In genomic region chr13:40762849-40763248, GRCh38 we compare ENCODE assay signal across 27 cellular contexts. TPM values are rescaled to one million over a fixed set of nuclear protein-coding genes. Genes with fewer than 3 reads are reported as not detected.
DNase-seq lines count a peak whose midpoint lies in the region; ATAC-seq and TF ChIP-seq lines count a peak whose summit lies in the region.
"Had no signal": no experiment of that assay in that cellular context is flagged by ENCODE, and none has a peak within 500 bp of the region (broad histone marks: within the 10 kb centered on the region; RNA-seq: fewer than 3 reads in every experiment).

No MANE protein-coding gene starts in this region.

- H3K27ac Mint-ChIP-seq in activated CD8-positive, alpha-beta T cell treated with anti-CD3 and anti-CD28 coated beads for 36 hours: peak overlapping the region; percentile 37
- H3K27ac Mint-ChIP-seq in activated CD8-positive, alpha-beta T cell treated with anti-CD3 and anti-CD28 coated beads, Interleukin-2, amount 10 ng/mL, durations not matched to agents 7 days and 5 days: no peak overlapping the region
- peak overlapping the region; percentile 26 for H3K27ac Mint-ChIP-seq in activated T-helper 1 cell treated with anti-CD3 and anti-CD28 coated beads, Interleukin-12 subunit alpha, Interleukin-12 subunit beta, Interleukin-2, Interleukin-4 antibody, amounts not matched to agents 30 ng/mL and 10 ng/mL and 1 ng/mL, durations not matched to agents 14 hours and 24 hours and 36 hours
- H3K27ac Mint-ChIP-seq in memory B cell: peak overlapping the region; percentile 76

- peaks cover 0 to 32% (median 19%) of the 10 kb centered on the region in 4 donors for H3K4me1 ChIP-seq in stomach
- H3K4me1 ChIP-seq: upper lobe of right lung had no signal

- no peak for TF ChIP-seq EP300 in stomach (IDR thresholded peaks at IDR 0.05)

- POLR2A ChIA-PET in activated CD8-positive, alpha-beta T cell treated with anti-CD3 and anti-CD28 coated beads for 36 hours (lab: Charles Lee): interaction anchor here (0.7 kb wide), 1 partner anchor 9 kb away, joined by 3 read pairs; the partner anchor contains the start of gene MRPS31
- POLR2A ChIA-PET in activated CD8-positive, alpha-beta T cell treated with anti-CD3 and anti-CD28 coated beads, Interleukin-2, amount 10 ng/mL, durations not matched to agents 7 days and 5 days (lab: Charles Lee): interaction anchor here (0.7 kb wide), 1 partner anchor 26 kb away, joined by 3 read pairs; no protein-coding TSS in a partner anchor

- peaks cover 49% of the 10 kb centered on the region for H3K4me1 Mint-ChIP-seq in activated CD8-positive, alpha-beta T cell treated with anti-CD3 and anti-CD28 coated beads for 36 hours (ENCODE audit: low read depth)
- H3K4me1 Mint-ChIP-seq in activated CD8-positive, alpha-beta T cell treated with anti-CD3 and anti-CD28 coated beads, Interleukin-2, amount 10 ng/mL, durations not matched to agents 7 days and 5 days (ENCODE audit: low read depth): peaks cover 35% of the 10 kb centered on the region
- H3K4me1 Mint-ChIP-seq in activated T-helper 1 cell treated with anti-CD3 and anti-CD28 coated beads, Interleukin-12 subunit alpha, Interleukin-12 subunit beta, Interleukin-2, Interleukin-4 antibody, amounts not matched to agents 30 ng/mL and 10 ng/mL and 1 ng/mL, durations not matched to agents 14 hours and 24 hours and 36 hours (ENCODE audit: low read depth): peaks cover 34% of the 10 kb centered on the region
- peaks cover 13% of the 10 kb centered on the region for H3K4me1 Mint-ChIP-seq in memory B cell
- H3K4me1 Mint-ChIP-seq: CD14-positive monocyte, neural crest cell had no signal

- H3K9me3 ChIP-seq in stomach: no peaks in the 10 kb centered on the region
- H3K9me3 ChIP-seq: gastroesophageal sphincter, mucosa of descending colon, right lobe of liver, upper lobe of right lung had no signal

- WGBS in stomach, 5 donors: 85 to 92% (median 91%) methylated on average over 1 of the region's 1 CpG

- intact Hi-C loops in activated CD8-positive, alpha-beta T cell treated with anti-CD3 and anti-CD28 coated beads for 36 hours (cut with micrococcal nuclease): no loop called here
- intact Hi-C loops in activated T-helper 1 cell treated with anti-CD3 and anti-CD28 coated beads, Interleukin-12 subunit alpha, Interleukin-12 subunit beta, Interleukin-2, Interleukin-4 antibody, amounts not matched to agents 30 ng/mL and 10 ng/mL and 1 ng/mL, durations not matched to agents 14 hours and 24 hours and 36 hours (cut with micrococcal nuclease): loop anchor here (5.0 kb wide), 2 partner anchors 49 to 1726 kb away; partner anchors contain the start of genes NHLRC3 and PROSER1
- intact Hi-C loops in stomach (cut with DNase I; ENCODE audit: low total_unique reads): no loop called here

- no peaks in the 10 kb centered on the region for H3K27me3 ChIP-seq in stomach
- H3K27me3 ChIP-seq: gastroesophageal sphincter, right lobe of liver, upper lobe of right lung had no signal

- H3K27me3 Mint-ChIP-seq in activated CD8-positive, alpha-beta T cell treated with anti-CD3 and anti-CD28 coated beads for 36 hours: no peaks in the 10 kb centered on the region
- no peaks in the 10 kb centered on the region for H3K27me3 Mint-ChIP-seq in activated CD8-positive, alpha-beta T cell treated with anti-CD3 and anti-CD28 coated beads, Interleukin-2, amount 10 ng/mL, durations not matched to agents 7 days and 5 days (ENCODE audit: low read depth)
- no peaks in the 10 kb centered on the region for H3K27me3 Mint-ChIP-seq in activated T-helper 1 cell treated with anti-CD3 and anti-CD28 coated beads, Interleukin-12 subunit alpha, Interleukin-12 subunit beta, Interleukin-2, Interleukin-4 antibody, amounts not matched to agents 30 ng/mL and 10 ng/mL and 1 ng/mL, durations not matched to agents 14 hours and 24 hours and 36 hours (ENCODE audit: insufficient read depth)
- H3K27me3 Mint-ChIP-seq in memory B cell: no peaks in the 10 kb centered on the region

- no peak for TF ChIP-seq POLR2A in stomach (IDR thresholded peaks at IDR 0.05)

- H3K27ac ChIP-seq in stomach: no peak overlapping the region
- H3K27ac ChIP-seq: gastroesophageal sphincter, right lobe of liver, upper lobe of right lung had no signal

- H3K36me3 Mint-ChIP-seq in activated CD8-positive, alpha-beta T cell treated with anti-CD3 and anti-CD28 coated beads for 36 hours (ENCODE audit: low read depth): peaks cover 36% of the 10 kb centered on the region
- H3K36me3 Mint-ChIP-seq in activated CD8-positive, alpha-beta T cell treated with anti-CD3 and anti-CD28 coated beads, Interleukin-2, amount 10 ng/mL, durations not matched to agents 7 days and 5 days (ENCODE audit: low read depth): peaks cover 42% of the 10 kb centered on the region
- peaks cover 30% of the 10 kb centered on the region for H3K36me3 Mint-ChIP-seq in activated T-helper 1 cell treated with anti-CD3 and anti-CD28 coated beads, Interleukin-12 subunit alpha, Interleukin-12 subunit beta, Interleukin-2, Interleukin-4 antibody, amounts not matched to agents 30 ng/mL and 10 ng/mL and 1 ng/mL, durations not matched to agents 14 hours and 24 hours and 36 hours (ENCODE audit: low read depth)
- peaks cover 14% of the 10 kb centered on the region for H3K36me3 Mint-ChIP-seq in memory B cell

- DNase-seq in activated CD8-positive, alpha-beta T cell treated with anti-CD3 and anti-CD28 coated beads for 36 hours: no peak
- no peak for DNase-seq in activated CD8-positive, alpha-beta T cell treated with anti-CD3 and anti-CD28 coated beads, Interleukin-2, amount 10 ng/mL, durations not matched to agents 7 days and 5 days
- DNase-seq in GM03348 (ENCODE audit: low spot score) (peak; percentile 48), memory B cell (ENCODE audit: low spot score in 2 of 2) (no peak), DMS153 treated with DMSO at 0.1 percent for 48 hours (lab: John Stamatoyannopoulos, UW; ENCODE audit: unreplicated experiment) (no peak), stomach (no peak)
- DNase-seq in activated T-helper 1 cell treated with anti-CD3 and anti-CD28 coated beads, Interleukin-12 subunit alpha, Interleukin-12 subunit beta, Interleukin-2, Interleukin-4 antibody, amounts not matched to agents 30 ng/mL and 10 ng/mL and 1 ng/mL, durations not matched to agents 14 hours and 24 hours and 36 hours (ENCODE audit: low spot score): no peak
- DNase-seq: activated CD8-positive, alpha-beta memory T cell treated with anti-CD3 and anti-CD28 coated beads, Interleukin-2, amount 50 U/mL, for 48 hours; activated gamma-delta T cell treated with Interleukin-2 at 50 U/mL for 16 hours; aorta; central memory CD4-positive, alpha-beta T cell; DMS153; hypothalamus; mucosa of descending colon; NCI-H1105; NCI-H2029; NCI-H345; NCI-H774; PC-3; posterior cingulate gyrus; right lobe of liver; SIG-M5; upper lobe of right lung had no signal

- no peak overlapping the region for H3K4me3 ChIP-seq in stomach
- H3K4me3 ChIP-seq: gastroesophageal sphincter, mucosa of descending colon, right lobe of liver, upper lobe of right lung had no signal

- CTCF ChIA-PET in activated CD8-positive, alpha-beta T cell treated with anti-CD3 and anti-CD28 coated beads for 36 hours (lab: Charles Lee): interaction anchor here (1.5 kb wide), 1 partner anchor 15 kb away, joined by 6 read pairs; no protein-coding TSS in a partner anchor
- CTCF ChIA-PET in activated CD8-positive, alpha-beta T cell treated with anti-CD3 and anti-CD28 coated beads, Interleukin-2, amount 10 ng/mL, durations not matched to agents 7 days and 5 days (lab: Charles Lee): interaction anchor here (6.2 kb wide), 1 partner anchor 15 kb away, joined by 42 read pairs; no protein-coding TSS in a partner anchor

- TF ChIP-seq CTCF in activated CD8-positive, alpha-beta T cell treated with anti-CD3 and anti-CD28 coated beads for 36 hours (IDR thresholded peaks at IDR 0.05): no peak
- TF ChIP-seq CTCF in stomach (IDR thresholded peaks at IDR 0.05): no peak

- ATAC-seq in activated CD8-positive, alpha-beta T cell treated with anti-CD3 and anti-CD28 coated beads for 36 hours: no peak
- ATAC-seq in activated CD8-positive, alpha-beta T cell treated with anti-CD3 and anti-CD28 coated beads, Interleukin-2, amount 10 ng/mL, durations not matched to agents 7 days and 5 days: no peak
- ATAC-seq in memory B cell (ENCODE audit: low read depth) (no peak), GM21367 (IDR thresholded peaks at IDR 0.05; ENCODE audit: unreplicated experiment) (no peak)
- ATAC-seq: gastroesophageal sphincter, mucosa of descending colon, PC-3, right lobe of liver, upper lobe of right lung had no signal

- H3K36me3 ChIP-seq in stomach: peaks cover 0 to 81% (median 54%) of the 10 kb centered on the region in 4 donors

- H3K4me3 Mint-ChIP-seq in activated CD8-positive, alpha-beta T cell treated with anti-CD3 and anti-CD28 coated beads for 36 hours: no peak overlapping the region
- no peak overlapping the region for H3K4me3 Mint-ChIP-seq in activated CD8-positive, alpha-beta T cell treated with anti-CD3 and anti-CD28 coated beads, Interleukin-2, amount 10 ng/mL, durations not matched to agents 7 days and 5 days
- H3K4me3 Mint-ChIP-seq in activated T-helper 1 cell treated with anti-CD3 and anti-CD28 coated beads, Interleukin-12 subunit alpha, Interleukin-12 subunit beta, Interleukin-2, Interleukin-4 antibody, amounts not matched to agents 30 ng/mL and 10 ng/mL and 1 ng/mL, durations not matched to agents 14 hours and 24 hours and 36 hours: no peak overlapping the region
- H3K4me3 Mint-ChIP-seq in memory B cell: no peak overlapping the region
- H3K4me3 Mint-ChIP-seq: CD14-positive monocyte, neural crest cell had no signal

- H3K9me3 Mint-ChIP-seq in activated CD8-positive, alpha-beta T cell treated with anti-CD3 and anti-CD28 coated beads for 36 hours: no peaks in the 10 kb centered on the region
- no peaks in the 10 kb centered on the region for H3K9me3 Mint-ChIP-seq in activated CD8-positive, alpha-beta T cell treated with anti-CD3 and anti-CD28 coated beads, Interleukin-2, amount 10 ng/mL, durations not matched to agents 7 days and 5 days (ENCODE audit: insufficient read depth)
- H3K9me3 Mint-ChIP-seq in activated T-helper 1 cell treated with anti-CD3 and anti-CD28 coated beads, Interleukin-12 subunit alpha, Interleukin-12 subunit beta, Interleukin-2, Interleukin-4 antibody, amounts not matched to agents 30 ng/mL and 10 ng/mL and 1 ng/mL, durations not matched to agents 14 hours and 24 hours and 36 hours: no peaks in the 10 kb centered on the region
- no peaks in the 10 kb centered on the region for H3K9me3 Mint-ChIP-seq in memory B cell
- H3K9me3 Mint-ChIP-seq: CD14-positive monocyte, neural crest cell had no signal

RNA-seq across cellular contexts. Expression of gene MRPS31, which starts 8.1 kb away (rescaled TPM):
- 10 to 100 TPM; 41.0 to 44.7 TPM for total RNA-seq in activated CD8-positive, alpha-beta T cell treated with anti-CD3 and anti-CD28 coated beads for 36 hours
- 10 to 100 TPM; 35.6 to 37.3 TPM for total RNA-seq in activated CD8-positive, alpha-beta T cell treated with anti-CD3 and anti-CD28 coated beads, Interleukin-2, amount 10 ng/mL, durations not matched to agents 7 days and 5 days
- 41.6 and 42.6 TPM in 2 replicates for total RNA-seq in activated T-helper 1 cell treated with anti-CD3 and anti-CD28 coated beads, Interleukin-12 subunit alpha, Interleukin-12 subunit beta, Interleukin-2, Interleukin-4 antibody, amounts not matched to agents 30 ng/mL and 10 ng/mL and 1 ng/mL, durations not matched to agents 14 hours and 24 hours and 36 hours
- total RNA-seq in stomach: 10 to 100 TPM in 3 of 5 donors, 1 to 10 TPM in 2; 6.2 to 43.8 (median 26.8) TPM
- 10 to 100 TPM; 20.5 to 31.6 (median 22.9) TPM for polyA plus RNA-seq in stomach

RNA-seq across cellular contexts. Expression of gene SLC25A15, which starts 26.6 kb away (rescaled TPM):
- total RNA-seq in activated CD8-positive, alpha-beta T cell treated with anti-CD3 and anti-CD28 coated beads for 36 hours: 10 to 100 TPM; 23.2 to 24.6 TPM
- total RNA-seq in activated CD8-positive, alpha-beta T cell treated with anti-CD3 and anti-CD28 coated beads, Interleukin-2, amount 10 ng/mL, durations not matched to agents 7 days and 5 days: 10 to 100 TPM; 13.4 to 13.5 TPM
- total RNA-seq in activated T-helper 1 cell treated with anti-CD3 and anti-CD28 coated beads, Interleukin-12 subunit alpha, Interleukin-12 subunit beta, Interleukin-2, Interleukin-4 antibody, amounts not matched to agents 30 ng/mL and 10 ng/mL and 1 ng/mL, durations not matched to agents 14 hours and 24 hours and 36 hours: 19.0 and 20.0 TPM in 2 replicates
- 10 to 100 TPM in 2 of 5 donors, 1 to 10 TPM in 1, under 1 TPM in 1, not detected in 1; 0.58 to 12.6 (median 10.9) TPM for total RNA-seq in stomach
- 1 to 10 TPM; 1.2 to 7.3 (median 5.7) TPM for polyA plus RNA-seq in stomach
